Comparison of ENCODE assay signal across 1 cellular context in the genomic region with DNA sequence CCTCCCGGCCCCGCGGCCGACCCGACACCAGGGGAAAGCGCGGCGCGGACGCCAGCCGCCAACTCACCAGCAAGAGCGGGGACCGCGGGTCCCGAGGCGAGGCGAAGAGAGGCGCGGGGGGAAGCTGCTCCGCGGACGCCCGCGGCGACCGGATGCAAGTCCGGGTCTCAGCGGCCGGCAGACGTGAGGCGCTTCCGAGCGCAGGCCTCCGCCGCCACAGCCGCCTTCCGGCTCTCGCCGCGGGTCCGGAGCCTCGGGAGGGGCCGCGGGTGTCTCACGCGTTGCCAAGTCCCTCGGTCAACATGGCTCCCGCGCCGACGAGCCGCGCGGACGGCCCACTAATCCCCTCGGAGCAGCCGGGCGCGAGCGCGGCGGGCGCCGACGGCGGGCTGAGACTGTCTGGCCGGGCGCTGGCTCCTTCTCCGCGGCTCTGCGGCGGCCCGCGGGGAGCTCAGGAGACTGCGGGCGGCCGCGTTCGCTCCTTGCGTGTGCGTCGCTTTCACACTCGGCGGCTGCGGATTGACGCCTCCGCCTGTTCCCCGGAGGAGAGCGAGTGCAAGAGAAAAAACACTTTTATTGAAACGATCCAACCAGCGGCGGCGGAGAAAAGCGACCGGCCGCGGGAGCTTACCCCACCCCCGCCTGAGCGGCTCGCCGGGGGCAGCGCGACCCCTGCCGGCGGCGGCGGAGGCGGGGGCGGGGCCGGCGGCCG.
TF ChIP-seq lines count a peak whose summit lies in the region.

A gene (minus strand): TSS at position 521 of the 712 bp plus-strand sequence. CDS start 65,603 bp downstream, outside the sequence.

TF ChIP-seq in HEK293, 187 proteins besides CTCF, POLR2A, EP300 and RAD21 (continued from another document):
- TF ChIP-seq ZNF354C (tag by site-specific recombination; IDR thresholded peaks at IDR 0.05; ENCODE audit: borderline replicate concordance, low read depth) (no peak), ZNF174 (tag by site-specific recombination; IDR thresholded peaks at IDR 0.05) (no peak), ZNF114 (tag by site-specific recombination; IDR thresholded peaks at IDR 0.05) (no peak), ZNF600 (tag by site-specific recombination; IDR thresholded peaks at IDR 0.05) (no peak), ZBTB8A (tag by site-specific recombination; IDR thresholded peaks at IDR 0.05) (peak; percentile 98), ZNF138 (tag by site-specific recombination; IDR thresholded peaks at IDR 0.05; ENCODE audit: borderline replicate concordance) (no peak), ZNF76 (tag by site-specific recombination; IDR thresholded peaks at IDR 0.05; ENCODE audit: borderline replicate concordance, low read depth) (no peak), ZNF514 (tag by site-specific recombination; IDR thresholded peaks at IDR 0.05) (no peak)
- TF ChIP-seq, protein P1, sequence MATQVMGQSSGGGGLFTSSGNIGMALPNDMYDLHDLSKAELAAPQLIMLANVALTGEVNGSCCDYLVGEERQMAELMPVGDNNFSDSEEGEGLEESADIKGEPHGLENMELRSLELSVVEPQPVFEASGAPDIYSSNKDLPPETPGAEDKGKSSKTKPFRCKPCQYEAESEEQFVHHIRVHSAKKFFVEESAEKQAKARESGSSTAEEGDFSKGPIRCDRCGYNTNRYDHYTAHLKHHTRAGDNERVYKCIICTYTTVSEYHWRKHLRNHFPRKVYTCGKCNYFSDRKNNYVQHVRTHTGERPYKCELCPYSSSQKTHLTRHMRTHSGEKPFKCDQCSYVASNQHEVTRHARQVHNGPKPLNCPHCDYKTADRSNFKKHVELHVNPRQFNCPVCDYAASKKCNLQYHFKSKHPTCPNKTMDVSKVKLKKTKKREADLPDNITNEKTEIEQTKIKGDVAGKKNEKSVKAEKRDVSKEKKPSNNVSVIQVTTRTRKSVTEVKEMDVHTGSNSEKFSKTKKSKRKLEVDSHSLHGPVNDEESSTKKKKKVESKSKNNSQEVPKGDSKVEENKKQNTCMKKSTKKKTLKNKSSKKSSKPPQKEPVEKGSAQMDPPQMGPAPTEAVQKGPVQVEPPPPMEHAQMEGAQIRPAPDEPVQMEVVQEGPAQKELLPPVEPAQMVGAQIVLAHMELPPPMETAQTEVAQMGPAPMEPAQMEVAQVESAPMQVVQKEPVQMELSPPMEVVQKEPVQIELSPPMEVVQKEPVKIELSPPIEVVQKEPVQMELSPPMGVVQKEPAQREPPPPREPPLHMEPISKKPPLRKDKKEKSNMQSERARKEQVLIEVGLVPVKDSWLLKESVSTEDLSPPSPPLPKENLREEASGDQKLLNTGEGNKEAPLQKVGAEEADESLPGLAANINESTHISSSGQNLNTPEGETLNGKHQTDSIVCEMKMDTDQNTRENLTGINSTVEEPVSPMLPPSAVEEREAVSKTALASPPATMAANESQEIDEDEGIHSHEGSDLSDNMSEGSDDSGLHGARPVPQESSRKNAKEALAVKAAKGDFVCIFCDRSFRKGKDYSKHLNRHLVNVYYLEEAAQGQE (tag by site-specific recombination; IDR thresholded peaks at IDR 0.05), result no peak
- TF ChIP-seq, protein P2, sequence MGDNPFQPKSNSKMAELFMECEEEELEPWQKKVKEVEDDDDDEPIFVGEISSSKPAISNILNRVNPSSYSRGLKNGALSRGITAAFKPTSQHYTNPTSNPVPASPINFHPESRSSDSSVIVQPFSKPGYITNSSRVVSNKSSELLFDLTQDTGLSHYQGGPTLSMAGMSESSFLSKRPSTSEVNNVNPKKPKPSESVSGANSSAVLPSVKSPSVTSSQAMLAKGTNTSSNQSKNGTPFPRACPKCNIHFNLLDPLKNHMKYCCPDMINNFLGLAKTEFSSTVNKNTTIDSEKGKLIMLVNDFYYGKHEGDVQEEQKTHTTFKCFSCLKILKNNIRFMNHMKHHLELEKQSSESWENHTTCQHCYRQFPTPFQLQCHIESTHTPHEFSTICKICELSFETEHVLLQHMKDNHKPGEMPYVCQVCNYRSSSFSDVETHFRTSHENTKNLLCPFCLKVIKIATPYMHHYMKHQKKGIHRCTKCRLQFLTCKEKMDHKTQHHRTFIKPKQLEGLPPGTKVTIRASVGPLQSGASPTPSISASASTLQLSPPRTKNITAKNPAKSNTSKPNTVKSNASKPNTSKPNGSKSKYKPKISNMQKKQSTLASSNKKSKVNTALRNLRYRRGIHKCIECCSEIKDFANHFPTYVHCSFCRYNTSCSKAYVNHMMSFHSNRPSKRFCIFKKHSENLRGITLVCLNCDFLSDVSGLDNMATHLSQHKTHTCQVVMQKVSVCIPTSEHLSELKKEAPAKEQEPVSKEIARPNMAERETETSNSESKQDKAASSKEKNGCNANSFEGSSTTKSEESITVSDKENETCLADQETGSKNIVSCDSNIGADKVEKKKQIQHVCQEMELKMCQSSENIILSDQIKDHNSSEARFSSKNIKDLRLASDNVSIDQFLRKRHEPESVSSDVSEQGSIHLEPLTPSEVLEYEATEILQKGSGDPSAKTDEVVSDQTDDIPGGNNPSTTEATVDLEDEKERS (tag by site-specific recombination; IDR thresholded peaks at IDR 0.05), result no peak
- TF ChIP-seq, protein P3, sequence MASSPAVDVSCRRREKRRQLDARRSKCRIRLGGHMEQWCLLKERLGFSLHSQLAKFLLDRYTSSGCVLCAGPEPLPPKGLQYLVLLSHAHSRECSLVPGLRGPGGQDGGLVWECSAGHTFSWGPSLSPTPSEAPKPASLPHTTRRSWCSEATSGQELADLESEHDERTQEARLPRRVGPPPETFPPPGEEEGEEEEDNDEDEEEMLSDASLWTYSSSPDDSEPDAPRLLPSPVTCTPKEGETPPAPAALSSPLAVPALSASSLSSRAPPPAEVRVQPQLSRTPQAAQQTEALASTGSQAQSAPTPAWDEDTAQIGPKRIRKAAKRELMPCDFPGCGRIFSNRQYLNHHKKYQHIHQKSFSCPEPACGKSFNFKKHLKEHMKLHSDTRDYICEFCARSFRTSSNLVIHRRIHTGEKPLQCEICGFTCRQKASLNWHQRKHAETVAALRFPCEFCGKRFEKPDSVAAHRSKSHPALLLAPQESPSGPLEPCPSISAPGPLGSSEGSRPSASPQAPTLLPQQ (tag by site-specific recombination; IDR thresholded peaks at IDR 0.05), result peak; percentile 18
